Comparison of ENCODE assay signal across 17 cellular contexts in genomic region chr7:496528-497295, GRCh38. TPM values are rescaled to one million over a fixed set of nuclear protein-coding genes. Genes with fewer than 3 reads are reported as not detected.
DNase-seq lines count a peak whose midpoint lies in the region; ATAC-seq and TF ChIP-seq lines count a peak whose summit lies in the region.
"Had no signal": no experiment of that assay in that cellular context is flagged by ENCODE, and none has a peak within 500 bp of the region (broad histone marks: within the 10 kb centered on the region; RNA-seq: fewer than 3 reads in every experiment).

No MANE protein-coding gene starts in this region.

- H3K27ac Mint-ChIP-seq in activated T-cell treated with anti-CD3 and anti-CD28 coated beads, Interleukin-2, amount 50 U/mL, for 24 hours, result no peak overlapping the region

- H3K27me3 Mint-ChIP-seq in activated T-cell treated with anti-CD3 and anti-CD28 coated beads, Interleukin-2, amount 50 U/mL, for 24 hours, result no peaks in the 10 kb centered on the region
- H3K27me3 Mint-ChIP-seq: stimulated activated naive CD8-positive, alpha-beta T cell treated with anti-CD3 and anti-CD28 coated beads, Interleukin-15, amount 100 ng/mL, for 72 hours had no signal

- H3K27ac ChIP-seq in foreskin keratinocyte (no peak overlapping the region), prostate gland (peak overlapping the region in 1 of 2 donors; percentile 49)
- H3K27ac ChIP-seq: heart right ventricle, parathyroid adenoma had no signal

- no peaks in the 10 kb centered on the region for H3K36me3 ChIP-seq in prostate gland

- TF ChIP-seq POLR2A in prostate gland (IDR thresholded peaks at IDR 0.05), result no peak

- no peaks in the 10 kb centered on the region for H3K9me3 ChIP-seq in prostate gland
- H3K9me3 ChIP-seq: heart right ventricle had no signal

- no peak overlapping the region for H3K4me3 Mint-ChIP-seq in activated T-cell treated with anti-CD3 and anti-CD28 coated beads, Interleukin-2, amount 50 U/mL, for 24 hours
- H3K4me3 Mint-ChIP-seq: stimulated activated naive CD8-positive, alpha-beta T cell treated with anti-CD3 and anti-CD28 coated beads, Interleukin-15, amount 100 ng/mL, for 72 hours had no signal

- H3K4me1 Mint-ChIP-seq in activated T-cell treated with anti-CD3 and anti-CD28 coated beads, Interleukin-2, amount 50 U/mL, for 24 hours (ENCODE audit: low read depth), result peaks cover 5% of the 10 kb centered on the region

- H3K9me3 Mint-ChIP-seq in activated T-cell treated with anti-CD3 and anti-CD28 coated beads, Interleukin-2, amount 50 U/mL, for 24 hours, result no peaks in the 10 kb centered on the region
- H3K9me3 Mint-ChIP-seq: stimulated activated naive CD8-positive, alpha-beta T cell treated with anti-CD3 and anti-CD28 coated beads, Interleukin-15, amount 100 ng/mL, for 72 hours had no signal

- ATAC-seq in foreskin keratinocyte, result peak; percentile 69
- ATAC-seq in GM18517 (IDR thresholded peaks at IDR 0.05; ENCODE audit: unreplicated experiment), result no peak
- ATAC-seq: heart right ventricle; stimulated activated naive CD8-positive, alpha-beta T cell treated with anti-CD3 and anti-CD28 coated beads, Interleukin-15, amount 100 ng/mL, for 72 hours had no signal

- no peak overlapping the region for H3K4me3 ChIP-seq in prostate gland
- H3K4me3 ChIP-seq: heart right ventricle had no signal

- no peaks in the 10 kb centered on the region for H3K27me3 ChIP-seq in foreskin keratinocyte
- H3K27me3 ChIP-seq in prostate gland (replicated peaks; ENCODE audit: insufficient read depth), result no peaks in the 10 kb centered on the region
- H3K27me3 ChIP-seq: heart right ventricle had no signal

- DNase-seq in HPDE6-E6E7 (ENCODE audit: extremely low spot score) (peak; percentile 86), SW480 (ENCODE audit: low spot score) (peak; percentile 90), foreskin keratinocyte (peak; percentile 91 to 96), prostate gland (ENCODE audit: low spot score) (peak; percentile 83), DMS53 (lab: John Stamatoyannopoulos, UW) (no peak), T-helper 2 cell (no peak)
- DNase-seq in activated T-cell treated with anti-CD3 and anti-CD28 coated beads, Interleukin-2, amount 50 U/mL, for 24 hours, result no peak
- DNase-seq: activated CD4-positive, alpha-beta T cell treated with anti-CD3 and anti-CD28 coated beads, Interleukin-2, amount 50 U/mL, for 48 hours; Calu3; GF-D8; kidney glomerular epithelial cell; NCI-H1436 treated with DMSO at 0.1 percent for 48 hours; stimulated activated CD4-positive, alpha-beta T cell treated with anti-CD3 and anti-CD28 coated beads, Interleukin-15, amount 100 ng/mL, for 24 hours; stimulated activated naive CD8-positive, alpha-beta T cell treated with anti-CD3 and anti-CD28 coated beads, Interleukin-15, amount 100 ng/mL, for 72 hours had no signal

- H3K4me1 ChIP-seq in foreskin keratinocyte (peaks cover 9% of the 10 kb centered on the region), prostate gland (replicated peaks) (no peaks in the 10 kb centered on the region)
- H3K4me1 ChIP-seq: parathyroid adenoma had no signal

- H3K36me3 Mint-ChIP-seq in activated T-cell treated with anti-CD3 and anti-CD28 coated beads, Interleukin-2, amount 50 U/mL, for 24 hours (ENCODE audit: low read depth), result peaks cover 36% of the 10 kb centered on the region

- intact Hi-C loops in prostate gland (cut with DNase I), result no loop called here

- peak; percentile 34 for TF ChIP-seq CTCF in foreskin keratinocyte (conservative IDR thresholded peaks at IDR 0.05)
- TF ChIP-seq CTCF in prostate gland (IDR thresholded peaks at IDR 0.05), result peak in 1 of 4 experiments; percentile 26

- WGBS in prostate gland, result 67% methylated on average over 23 of the region's 24 CpGs

RNA-seq across cellular contexts. Expression of gene PDGFA, which starts 22.9 kb away (rescaled TPM):
- total RNA-seq in foreskin keratinocyte (41.4 and 42.0 TPM in 2 replicates), prostate gland (10 to 100 TPM; 40.4 to 75.0 TPM)
- 21.1 and 22.2 TPM in 2 replicates for polyA plus RNA-seq in foreskin keratinocyte

Comparison
In these comparisons a context has a peak if more than half of its experiments do, and no peak if none do; other contexts are left out.
1. DNase-seq: peak in HPDE6-E6E7 (single experiment), SW480 (single experiment), foreskin keratinocyte (2 of 2) and prostate gland (single experiment); none in DMS53 (single experiment), activated T-cell treated with anti-CD3 and anti-CD28 coated beads, Interleukin-2, amount 50 U/mL, for 24 hours (single experiment) and T-helper 2 cell (0 of 5).